ENCODE assay signal across 16 cellular contexts in the genomic region with DNA sequence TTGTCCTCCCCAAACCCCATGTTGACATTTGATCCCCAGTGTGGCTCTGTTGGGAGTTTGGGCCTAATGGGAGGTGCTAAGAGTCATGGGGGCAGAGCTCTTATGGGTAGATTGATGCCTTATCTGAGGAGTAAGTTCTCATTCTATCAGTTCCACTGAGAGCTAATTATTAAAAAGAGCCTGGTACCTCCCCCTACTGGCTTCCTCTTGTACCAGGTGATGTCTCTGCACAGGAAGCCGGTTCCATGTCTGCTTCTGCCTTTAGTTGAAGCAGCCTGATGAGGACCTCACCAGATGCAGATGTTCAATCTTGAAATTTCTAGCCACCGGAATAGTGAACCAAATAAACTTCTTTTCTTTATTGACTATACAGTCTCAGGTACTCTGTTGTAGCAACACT. TPM values are rescaled to one million over a fixed set of nuclear protein-coding genes. Genes with fewer than 3 reads are reported as not detected.
DNase-seq lines count a peak whose midpoint lies in the region; ATAC-seq and TF ChIP-seq lines count a peak whose summit lies in the region.
"Had no signal": no experiment of that assay in that cellular context is flagged by ENCODE, and none has a peak within 500 bp of the region (broad histone marks: within the 10 kb centered on the region; RNA-seq: fewer than 3 reads in every experiment).

No MANE protein-coding gene starts in this region.

- no peak for DNase-seq in GM06990 (ENCODE audit: extremely low read depth, insufficient read length)
- DNase-seq in endodermal cell, result peak; percentile 48
- DNase-seq in ACHN, result no peak
- DNase-seq in T-helper 2 cell treated with Interferon-gamma antibody and Interleukin-4, amounts not matched to agents 5 μg/mL and 100 μg/mL, for 36 hours (ENCODE audit: low spot score), result no peak
- DNase-seq in C1 segment of cervical spinal cord (lab: John Stamatoyannopoulos, UW), result no peak
- DNase-seq in NCI-H345 (lab: John Stamatoyannopoulos, UW), result no peak
- DNase-seq: activated CD4-positive, alpha-beta T cell treated with anti-CD3 and anti-CD28 coated beads, Interleukin-2, amount 10 ng/mL, durations not matched to agents 7 days and 5 days; activated naive CD4-positive, alpha-beta T cell treated with anti-CD3 and anti-CD28 coated beads, Interleukin-2, amount 50 U/mL, for 16 hours; cortex of kidney; NCI-H1930 had no signal

- H3K4me3 ChIP-seq in GM06990 (replicated peaks; ENCODE audit: low read depth, low read length), result no peak overlapping the region
- no peak overlapping the region for H3K4me3 ChIP-seq in endodermal cell (ENCODE audit: low read length)
- H3K4me3 ChIP-seq: gastroesophageal sphincter had no signal

- H3K9ac ChIP-seq in endodermal cell (ENCODE audit: extremely low read depth, low read length, poor library complexity, severe bottlenecking), result no peak overlapping the region

- H3K27ac Mint-ChIP-seq in endodermal cell, result no peak overlapping the region
- H3K27ac Mint-ChIP-seq in T-helper 2 cell treated with Interferon-gamma antibody and Interleukin-4, amounts not matched to agents 5 μg/mL and 100 μg/mL, for 36 hours, result no peak overlapping the region
- H3K27ac Mint-ChIP-seq: activated CD4-positive, alpha-beta T cell treated with anti-CD3 and anti-CD28 coated beads, Interleukin-2, amount 10 ng/mL, durations not matched to agents 7 days and 5 days; CD14-positive monocyte had no signal

- no peaks in the 10 kb centered on the region for H3K9me3 Mint-ChIP-seq in endodermal cell
- H3K9me3 Mint-ChIP-seq in T-helper 2 cell treated with Interferon-gamma antibody and Interleukin-4, amounts not matched to agents 5 μg/mL and 100 μg/mL, for 36 hours, result no peaks in the 10 kb centered on the region
- H3K9me3 Mint-ChIP-seq: activated CD4-positive, alpha-beta T cell treated with anti-CD3 and anti-CD28 coated beads, Interleukin-2, amount 10 ng/mL, durations not matched to agents 7 days and 5 days; CD14-positive monocyte had no signal

- in situ Hi-C loops in ACHN (cut with HindIII; ENCODE audit: low pct_ligation_motif_present, low pct_unique_long_range_greater_than_20kb, low sequenced_read_pairs), result no loop called here

- H3K36me3 Mint-ChIP-seq in endodermal cell (ENCODE audit: low read depth), result no peaks in the 10 kb centered on the region
- no peaks in the 10 kb centered on the region for H3K36me3 Mint-ChIP-seq in T-helper 2 cell treated with Interferon-gamma antibody and Interleukin-4, amounts not matched to agents 5 μg/mL and 100 μg/mL, for 36 hours (ENCODE audit: low read depth)
- H3K36me3 Mint-ChIP-seq: CD14-positive monocyte had no signal

- WGBS in endodermal cell (ENCODE audit: insufficient coverage in 1 of 2, insufficient read length in 1 of 2), 2 experiments, result 88 to 100% methylated on average over 1 to 2 of the region's 2 CpGs

- H3K36me3 ChIP-seq in GM06990 (ENCODE audit: control insufficient read depth, insufficient read depth, low read length), result no peaks in the 10 kb centered on the region
- no peaks in the 10 kb centered on the region for H3K36me3 ChIP-seq in endodermal cell (ENCODE audit: control insufficient read depth, insufficient read depth, low read length)
- H3K36me3 ChIP-seq: gastroesophageal sphincter had no signal

- H3K4me1 ChIP-seq in endodermal cell (ENCODE audit: control insufficient read depth, insufficient read depth, low read length), result no peaks in the 10 kb centered on the region
- H3K4me1 ChIP-seq: gastroesophageal sphincter had no signal

- H3K27ac ChIP-seq in endodermal cell (ENCODE audit: low read depth, low read length), result no peak overlapping the region
- H3K27ac ChIP-seq: gastroesophageal sphincter, HL-60, RWPE1 had no signal

- no peaks in the 10 kb centered on the region for H3K27me3 Mint-ChIP-seq in endodermal cell (ENCODE audit: insufficient read depth)
- H3K27me3 Mint-ChIP-seq in T-helper 2 cell treated with Interferon-gamma antibody and Interleukin-4, amounts not matched to agents 5 μg/mL and 100 μg/mL, for 36 hours (ENCODE audit: low read depth), result no peaks in the 10 kb centered on the region
- H3K27me3 Mint-ChIP-seq: activated CD4-positive, alpha-beta T cell treated with anti-CD3 and anti-CD28 coated beads, Interleukin-2, amount 10 ng/mL, durations not matched to agents 7 days and 5 days had no signal

- H3K9me3 ChIP-seq in endodermal cell (ENCODE audit: control insufficient read depth, low read length), result no peaks in the 10 kb centered on the region
- H3K9me3 ChIP-seq: gastroesophageal sphincter had no signal

- H3K27me3 ChIP-seq in GM06990 (replicated peaks; ENCODE audit: control insufficient read depth, insufficient read depth, low read length) (no peaks in the 10 kb centered on the region), endodermal cell (ENCODE audit: control insufficient read depth, insufficient read depth, low read length, poor library complexity, severe bottlenecking) (no peaks in the 10 kb centered on the region)

- H3K4me3 Mint-ChIP-seq in endodermal cell, result no peak overlapping the region
- no peak overlapping the region for H3K4me3 Mint-ChIP-seq in T-helper 2 cell treated with Interferon-gamma antibody and Interleukin-4, amounts not matched to agents 5 μg/mL and 100 μg/mL, for 36 hours
- H3K4me3 Mint-ChIP-seq: activated CD4-positive, alpha-beta T cell treated with anti-CD3 and anti-CD28 coated beads, Interleukin-2, amount 10 ng/mL, durations not matched to agents 7 days and 5 days; CD14-positive monocyte had no signal

- ATAC-seq in GM19452 (IDR thresholded peaks at IDR 0.05; ENCODE audit: unreplicated experiment) (peak; percentile 64), HG03175 (IDR thresholded peaks at IDR 0.05; ENCODE audit: unreplicated experiment) (peak; percentile 78)
- ATAC-seq: gastroesophageal sphincter had no signal

- H3K4me1 Mint-ChIP-seq in endodermal cell, result no peaks in the 10 kb centered on the region
- no peaks in the 10 kb centered on the region for H3K4me1 Mint-ChIP-seq in T-helper 2 cell treated with Interferon-gamma antibody and Interleukin-4, amounts not matched to agents 5 μg/mL and 100 μg/mL, for 36 hours (ENCODE audit: low read depth)
- H3K4me1 Mint-ChIP-seq: activated CD4-positive, alpha-beta T cell treated with anti-CD3 and anti-CD28 coated beads, Interleukin-2, amount 10 ng/mL, durations not matched to agents 7 days and 5 days; CD14-positive monocyte had no signal

- TF ChIP-seq CTCF in GM06990 (IDR thresholded peaks at IDR 0.05; ENCODE audit: insufficient read depth, low read length, poor library complexity, severe bottlenecking) (peak; percentile 56), endodermal cell (conservative IDR thresholded peaks at IDR 0.05) (peak; percentile 71)

RNA-seq across cellular contexts. Expression of gene GABRB2, which starts 10.8 kb away (rescaled TPM):
- 1 to 10 TPM in 1 of 2 donors, under 1 TPM in 1; 0.77 to 2.5 TPM for total RNA-seq in endodermal cell
- polyA plus RNA-seq in endodermal cell (2013, experiment 1 of 2), result 2.0 TPM
- polyA plus RNA-seq in endodermal cell (2013, experiment 2 of 2), result 1.9 TPM
- total RNA-seq: activated CD4-positive, alpha-beta T cell treated with anti-CD3 and anti-CD28 coated beads, Interleukin-2, amount 10 ng/mL, durations not matched to agents 7 days and 5 days had no signal
- polyA plus RNA-seq: CD14-positive monocyte had no signal
